ENCODE assay signal across 15 cellular contexts in genomic region chrX:105552395-105552794, GRCh38.
DNase-seq lines count a peak whose midpoint lies in the region; FAIRE-seq and TF ChIP-seq lines count a peak whose summit lies in the region.
"Had no signal": no experiment of that assay in that cellular context is flagged by ENCODE, and none has a peak within 500 bp of the region (broad histone marks: within the 10 kb centered on the region; RNA-seq: fewer than 3 reads in every experiment).

No MANE protein-coding gene starts in this region.

- H3K9me1 ChIP-seq in keratinocyte (ENCODE audit: control insufficient read depth, extremely low read depth, insufficient read depth, low read length), result no peaks in the 10 kb centered on the region

- DNase-seq in EH (ENCODE audit: low read depth) (peak; percentile 0), NCI-H82 treated with DMSO at 0.1 percent for 48 hours (lab: John Stamatoyannopoulos, UW; ENCODE audit: unreplicated experiment) (peak; percentile 14), cardiac fibroblast (ENCODE audit: low read depth in 2 of 2) (peak; percentile 26 to 83), keratinocyte (ENCODE audit: low read depth, low spot score) (peak; percentile 77), NCI-H446 treated with DMSO at 0.1 percent for 48 hours (lab: John Stamatoyannopoulos, UW) (no peak), NCI-H2227 (lab: John Stamatoyannopoulos, UW; ENCODE audit: unreplicated experiment) (no peak), thyroid gland (no peak), HT-29 (ENCODE audit: low spot score) (no peak)
- DNase-seq: activated CD4-positive, alpha-beta T cell treated with anti-CD3 and anti-CD28 coated beads, Interleukin-2, amount 50 U/mL, for 48 hours; activated T-cell treated with anti-CD3 and anti-CD28 coated beads, Interleukin-2, amount 50 U/mL, for 4 hours; GOT3; NCI-H1417; NCI-H2227 treated with DMSO at 0.1 percent for 48 hours had no signal

- no peak for TF ChIP-seq POLR2A in thyroid gland (IDR thresholded peaks at IDR 0.05)

- no peak overlapping the region for H3K4me3 ChIP-seq in cardiac fibroblast (replicated peaks in 1 of 2; ENCODE audit: low read depth in 2 of 2, low read length in 2 of 2)
- H3K4me3 ChIP-seq in keratinocyte (ENCODE audit: control insufficient read depth in 2 of 3, extremely low read depth in 1 of 3, insufficient read depth in 2 of 3, low read depth in 1 of 3, low read length in 3 of 3), result no peak overlapping the region
- no peak overlapping the region for H3K4me3 ChIP-seq in thyroid gland (replicated peaks in 1 of 3)

- no peaks in the 10 kb centered on the region for H3K79me2 ChIP-seq in keratinocyte (ENCODE audit: control insufficient read depth, insufficient read depth, low read length)

- H3K4me2 ChIP-seq in keratinocyte (ENCODE audit: control insufficient read depth, extremely low read depth, insufficient read depth, low read depth, low read length), result peak overlapping the region; percentile 31
- H3K4me2 ChIP-seq: KMS-11 had no signal

- no peaks in the 10 kb centered on the region for H3K27me3 ChIP-seq in keratinocyte (ENCODE audit: control insufficient read depth, extremely low read depth, insufficient read depth, low read length)
- H3K27me3 ChIP-seq in thyroid gland, result no peaks in the 10 kb centered on the region

- intact Hi-C loops in thyroid gland (cut with DNase I), result no loop called here

- WGBS in thyroid gland, 2 donors, result 88 to 96% methylated on average over 5 of the region's 5 CpGs

- peak; percentile 31 for TF ChIP-seq CTCF in cardiac fibroblast (IDR thresholded peaks at IDR 0.05; ENCODE audit: low read depth, low read length)
- peak; percentile 15 to 36 (median 22) for TF ChIP-seq CTCF in keratinocyte (optimal IDR thresholded peaks at IDR 0.05 in 1 of 3, IDR thresholded peaks at IDR 0.05 in 1 of 3, conservative IDR thresholded peaks at IDR 0.05 in 1 of 3; ENCODE audit: extremely low read depth in 1 of 3, insufficient read depth in 2 of 3, low read length in 3 of 3)
- TF ChIP-seq CTCF in thyroid gland (IDR thresholded peaks at IDR 0.05), result no peak

- no peak overlapping the region for H2AFZ ChIP-seq in keratinocyte (ENCODE audit: control insufficient read depth, low read length)

- no peaks in the 10 kb centered on the region for H3K9me3 ChIP-seq in keratinocyte (ENCODE audit: control insufficient read depth, low read depth, low read length)
- H3K9me3 ChIP-seq in thyroid gland, result no peaks in the 10 kb centered on the region

- no peaks in the 10 kb centered on the region for H3K36me3 ChIP-seq in keratinocyte (ENCODE audit: control insufficient read depth in 2 of 2, extremely low read depth in 1 of 2, insufficient read depth in 2 of 2, low read length in 2 of 2)
- no peaks in the 10 kb centered on the region for H3K36me3 ChIP-seq in thyroid gland

- peak; percentile 93 for FAIRE-seq in keratinocyte (lab: Jason Lieb, UNC)
- FAIRE-seq: G401.6 had no signal

- dilution Hi-C loops in keratinocyte (cut with MboI; ENCODE audit: extremely low pct_ligation_motif_present, low sequenced_read_pairs), result no loop called here

- peak overlapping the region; percentile 58 for H3K27ac ChIP-seq in keratinocyte (ENCODE audit: control insufficient read depth, insufficient read depth, low read length)
- H3K27ac ChIP-seq in thyroid gland, result no peak overlapping the region
- H3K27ac ChIP-seq: KMS-11 had no signal

- H3K4me1 ChIP-seq in keratinocyte (ENCODE audit: control insufficient read depth, extremely low read depth, insufficient read depth, low read length) (peaks cover 14% of the 10 kb centered on the region), thyroid gland (no peaks in the 10 kb centered on the region)

- no peak overlapping the region for H3K9ac ChIP-seq in keratinocyte (ENCODE audit: control insufficient read depth, extremely low read depth, insufficient read depth, low read length)
- H3K9ac ChIP-seq: KMS-11 had no signal

- no peaks in the 10 kb centered on the region for H4K20me1 ChIP-seq in keratinocyte (ENCODE audit: control insufficient read depth, extremely low read depth, insufficient read depth, low read length)

Comparison
In these comparisons a context has a peak if more than half of its experiments do, and no peak if none do; other contexts are left out.
1. DNase-seq: peak in EH (single experiment), NCI-H82 treated with DMSO at 0.1 percent for 48 hours (single experiment), cardiac fibroblast (2 of 2) and keratinocyte (single experiment); none in NCI-H446 treated with DMSO at 0.1 percent for 48 hours (single experiment), NCI-H2227 (single experiment), thyroid gland (0 of 2) and HT-29 (single experiment).
2. CTCF ChIP-seq: peak in cardiac fibroblast (single experiment) and keratinocyte (3 of 3); none in thyroid gland (0 of 6).